Comparison of ENCODE assay signal across 14 cellular contexts in the genomic region with DNA sequence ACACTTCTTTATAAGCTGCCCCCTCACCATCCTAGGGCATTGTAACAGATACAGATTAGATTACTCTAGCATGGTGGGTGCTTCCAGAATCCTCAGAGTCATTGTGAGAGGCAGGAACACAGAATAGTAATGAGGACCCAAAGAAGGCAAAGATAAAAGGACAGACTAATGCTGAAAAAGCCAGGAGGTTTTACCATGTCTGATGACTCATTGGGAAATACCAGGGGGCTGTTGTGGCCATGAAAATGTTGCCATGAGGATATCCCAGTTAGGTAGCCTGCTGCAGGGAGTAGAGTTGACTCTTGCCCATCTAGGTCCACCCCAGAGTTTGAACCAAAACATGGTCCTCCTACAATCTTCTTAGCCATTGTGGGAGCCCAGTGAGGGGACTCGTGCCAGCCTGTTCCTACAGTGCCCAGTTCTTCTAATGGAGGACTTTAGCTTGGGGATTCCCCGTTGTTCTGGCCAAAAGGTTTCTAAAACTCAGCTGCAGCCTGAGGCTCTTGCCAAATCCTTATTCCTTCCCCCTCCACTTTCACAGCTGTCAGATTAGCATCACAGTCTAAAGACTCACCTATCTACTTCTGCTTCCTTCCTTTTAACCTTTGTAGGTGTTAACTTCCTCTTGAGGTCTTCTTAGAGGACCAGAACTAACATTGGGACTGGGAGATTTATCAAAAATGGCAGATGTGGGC.
DNase-seq lines count a peak whose midpoint lies in the region; ATAC-seq and TF ChIP-seq lines count a peak whose summit lies in the region.
"Had no signal": no experiment of that assay in that cellular context is flagged by ENCODE, and none has a peak within 500 bp of the region (broad histone marks: within the 10 kb centered on the region; RNA-seq: fewer than 3 reads in every experiment).

No MANE protein-coding gene starts in this region.

- no peaks in the 10 kb centered on the region for H3K79me2 ChIP-seq in smooth muscle cell (ENCODE audit: low read depth)

- peak; percentile 6 for DNase-seq in DMS53 (lab: John Stamatoyannopoulos, UW)
- no peak for DNase-seq in DMS53 treated with DMSO at 0.1 percent for 48 hours (lab: John Stamatoyannopoulos, UW; ENCODE audit: unreplicated experiment)
- peak; percentile 61 for DNase-seq in amniotic epithelial cell (ENCODE audit: low read depth)
- DNase-seq in smooth muscle cell (lab: John Stamatoyannopoulos, UW; ENCODE audit: unreplicated experiment), result no peak
- no peak for DNase-seq in medulla oblongata (ENCODE audit: extremely low spot score)
- no peak for DNase-seq in Right ventricle myocardium superior
- DNase-seq: activated CD4-positive, CD25-positive, alpha-beta regulatory T cell treated with anti-CD3 and anti-CD28 coated beads, Interleukin-2, amount 50 U/mL, for 72 hours; kidney glomerular epithelial cell; NCI-H1436; NK-92 treated with Interleukin-12 subunit alpha and Interleukin-12 subunit beta, amount 100 ng/mL, for 24 hours had no signal

- no peak overlapping the region for H3K4me3 ChIP-seq in smooth muscle cell

- H3K36me3 ChIP-seq in smooth muscle cell (ENCODE audit: low read depth), result no peaks in the 10 kb centered on the region

- H3K4me1 Mint-ChIP-seq in activated T-helper 17 cell treated with anti-CD3 and anti-CD28 coated beads, Interleukin-2, amount 50 U/mL, for 72 hours, result no peaks in the 10 kb centered on the region
- H3K4me1 Mint-ChIP-seq: nephron had no signal

- H3K9me3 ChIP-seq in smooth muscle cell (replicated peaks; ENCODE audit: low read depth), result no peaks in the 10 kb centered on the region

- H2AFZ ChIP-seq in smooth muscle cell (ENCODE audit: low read depth), result no peak overlapping the region

- H3K36me3 Mint-ChIP-seq in activated T-helper 17 cell treated with anti-CD3 and anti-CD28 coated beads, Interleukin-2, amount 50 U/mL, for 72 hours (ENCODE audit: low read depth), result no peaks in the 10 kb centered on the region

- peaks cover 32% of the 10 kb centered on the region for H3K4me1 ChIP-seq in smooth muscle cell (ENCODE audit: low read depth)

- intact Hi-C loops in Right ventricle myocardium superior (cut with DNase I), result no loop called here

- no peak overlapping the region for H3K4me3 Mint-ChIP-seq in activated T-helper 17 cell treated with anti-CD3 and anti-CD28 coated beads, Interleukin-2, amount 50 U/mL, for 72 hours
- H3K4me3 Mint-ChIP-seq: nephron had no signal

- ATAC-seq in HG03064 (IDR thresholded peaks at IDR 0.05; ENCODE audit: low read depth, unreplicated experiment) (peak; percentile 43), Right ventricle myocardium superior (ENCODE audit: poor library complexity) (no peak)
- no peak for ATAC-seq in activated T-helper 17 cell treated with anti-CD3 and anti-CD28 coated beads, Interleukin-2, amount 50 U/mL, for 72 hours (replicated peaks)

- peaks cover 18% of the 10 kb centered on the region for H3K9me3 Mint-ChIP-seq in activated T-helper 17 cell treated with anti-CD3 and anti-CD28 coated beads, Interleukin-2, amount 50 U/mL, for 72 hours

- H3K9ac ChIP-seq in smooth muscle cell (ENCODE audit: low read depth), result peak overlapping the region; percentile 42

- H3K27me3 Mint-ChIP-seq in activated T-helper 17 cell treated with anti-CD3 and anti-CD28 coated beads, Interleukin-2, amount 50 U/mL, for 72 hours, result no peaks in the 10 kb centered on the region

- WGBS in smooth muscle cell (ENCODE audit: low lambda C conversion rate), result 81% methylated on average over 2 of the region's 2 CpGs

- TF ChIP-seq CTCF in smooth muscle cell (IDR thresholded peaks at IDR 0.05; ENCODE audit: borderline replicate concordance, insufficient read depth, poor library complexity, severe bottlenecking), result no peak

- H3K27me3 ChIP-seq in smooth muscle cell (ENCODE audit: low read depth), result no peaks in the 10 kb centered on the region

- H3K4me2 ChIP-seq in smooth muscle cell, result peak overlapping the region; percentile 62

- no peaks in the 10 kb centered on the region for H4K20me1 ChIP-seq in smooth muscle cell (ENCODE audit: low read depth)

- H3K27ac Mint-ChIP-seq in activated T-helper 17 cell treated with anti-CD3 and anti-CD28 coated beads, Interleukin-2, amount 50 U/mL, for 72 hours, result no peak overlapping the region
- H3K27ac Mint-ChIP-seq: nephron had no signal

- peaks cover 4% of the 10 kb centered on the region for H3F3A ChIP-seq in smooth muscle cell (ENCODE audit: low read depth)

- H3K27ac ChIP-seq in smooth muscle cell (ENCODE audit: low read depth), result peak overlapping the region; percentile 82
- H3K27ac ChIP-seq: 22Rv1 had no signal

Comparison
In these comparisons a context has a peak if more than half of its experiments do, and no peak if none do; other contexts are left out.
1. DNase-seq: peak in DMS53 (single experiment) and amniotic epithelial cell (single experiment); none in DMS53 treated with DMSO at 0.1 percent for 48 hours (single experiment), smooth muscle cell (single experiment), medulla oblongata (single experiment) and Right ventricle myocardium superior (single experiment).